In genomic region chr12:7959278-7960063, GRCh38 we compare ENCODE assay signal across 2 cellular contexts.
TF ChIP-seq lines count a peak whose summit lies in the region.

No MANE protein-coding gene starts in this region.

TF ChIP-seq in HCT116, 20 proteins besides CTCF, POLR2A, EP300 and RAD21:
- TF ChIP-seq, protein P1, sequence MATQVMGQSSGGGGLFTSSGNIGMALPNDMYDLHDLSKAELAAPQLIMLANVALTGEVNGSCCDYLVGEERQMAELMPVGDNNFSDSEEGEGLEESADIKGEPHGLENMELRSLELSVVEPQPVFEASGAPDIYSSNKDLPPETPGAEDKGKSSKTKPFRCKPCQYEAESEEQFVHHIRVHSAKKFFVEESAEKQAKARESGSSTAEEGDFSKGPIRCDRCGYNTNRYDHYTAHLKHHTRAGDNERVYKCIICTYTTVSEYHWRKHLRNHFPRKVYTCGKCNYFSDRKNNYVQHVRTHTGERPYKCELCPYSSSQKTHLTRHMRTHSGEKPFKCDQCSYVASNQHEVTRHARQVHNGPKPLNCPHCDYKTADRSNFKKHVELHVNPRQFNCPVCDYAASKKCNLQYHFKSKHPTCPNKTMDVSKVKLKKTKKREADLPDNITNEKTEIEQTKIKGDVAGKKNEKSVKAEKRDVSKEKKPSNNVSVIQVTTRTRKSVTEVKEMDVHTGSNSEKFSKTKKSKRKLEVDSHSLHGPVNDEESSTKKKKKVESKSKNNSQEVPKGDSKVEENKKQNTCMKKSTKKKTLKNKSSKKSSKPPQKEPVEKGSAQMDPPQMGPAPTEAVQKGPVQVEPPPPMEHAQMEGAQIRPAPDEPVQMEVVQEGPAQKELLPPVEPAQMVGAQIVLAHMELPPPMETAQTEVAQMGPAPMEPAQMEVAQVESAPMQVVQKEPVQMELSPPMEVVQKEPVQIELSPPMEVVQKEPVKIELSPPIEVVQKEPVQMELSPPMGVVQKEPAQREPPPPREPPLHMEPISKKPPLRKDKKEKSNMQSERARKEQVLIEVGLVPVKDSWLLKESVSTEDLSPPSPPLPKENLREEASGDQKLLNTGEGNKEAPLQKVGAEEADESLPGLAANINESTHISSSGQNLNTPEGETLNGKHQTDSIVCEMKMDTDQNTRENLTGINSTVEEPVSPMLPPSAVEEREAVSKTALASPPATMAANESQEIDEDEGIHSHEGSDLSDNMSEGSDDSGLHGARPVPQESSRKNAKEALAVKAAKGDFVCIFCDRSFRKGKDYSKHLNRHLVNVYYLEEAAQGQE (IDR thresholded peaks at IDR 0.05; ENCODE audit: low read depth): no peak
- no peak for TF ChIP-seq EZH2phosphoT487 (IDR thresholded peaks at IDR 0.05; ENCODE audit: borderline replicate concordance)
- TF ChIP-seq ZNF274 (IDR thresholded peaks at IDR 0.05; ENCODE audit: low read depth, low read length): no peak
- no peak for TF ChIP-seq FOSL1 (IDR thresholded peaks at IDR 0.05; ENCODE audit: low read depth)
- TF ChIP-seq JUND (IDR thresholded peaks at IDR 0.05): no peak

TF ChIP-seq in K562, 482 proteins besides CTCF, POLR2A, EP300 and RAD21:
- TF ChIP-seq MCM3 (IDR thresholded peaks at IDR 0.05) (no peak), CBX5 (IDR thresholded peaks at IDR 0.05; ENCODE audit: borderline replicate concordance, low read depth) (no peak), PTRF (tag; IDR thresholded peaks at IDR 0.05) (no peak), GABPA (tag; conservative IDR thresholded peaks at IDR 0.05; ENCODE audit: low read depth) (no peak), NFRKB (IDR thresholded peaks at IDR 0.05; ENCODE audit: low read depth) (0 out of 2 replicates have a peak, but pooled peaks have one; percentile 16), NCOA6 (IDR thresholded peaks at IDR 0.05) (no peak), CEBPB (tag; IDR thresholded peaks at IDR 0.05) (peak; percentile 32; the same call in 1 of the 2 replicates), U2AF2 (optimal IDR thresholded peaks at IDR 0.05; ENCODE audit: low read depth, low read length) (no peak), ZEB2 (IDR thresholded peaks at IDR 0.05) (no peak), SMARCE1 (IDR thresholded peaks at IDR 0.05) (0 out of 2 replicates have a peak, but pooled peaks have one; percentile 9), PHF8 (IDR thresholded peaks at IDR 0.05; ENCODE audit: borderline replicate concordance, low read length) (0 out of 2 replicates have a peak, but pooled peaks have one; percentile 6), CCNT2 (IDR thresholded peaks at IDR 0.05; ENCODE audit: borderline replicate concordance, extremely low read depth, insufficient read length, low read depth, low read length) (no peak), ZKSCAN8 (CRISPR knock-in tag; IDR thresholded peaks at IDR 0.05) (no peak), ZNF140 (CRISPR knock-in tag; IDR thresholded peaks at IDR 0.05) (no peak), ZNF766 (CRISPR knock-in tag; conservative IDR thresholded peaks at IDR 0.05) (no peak), ZNF197 (CRISPR knock-in tag; IDR thresholded peaks at IDR 0.05; ENCODE audit: low read depth) (no peak), MITF (IDR thresholded peaks at IDR 0.05) (no peak)
- TF ChIP-seq, protein P2, sequence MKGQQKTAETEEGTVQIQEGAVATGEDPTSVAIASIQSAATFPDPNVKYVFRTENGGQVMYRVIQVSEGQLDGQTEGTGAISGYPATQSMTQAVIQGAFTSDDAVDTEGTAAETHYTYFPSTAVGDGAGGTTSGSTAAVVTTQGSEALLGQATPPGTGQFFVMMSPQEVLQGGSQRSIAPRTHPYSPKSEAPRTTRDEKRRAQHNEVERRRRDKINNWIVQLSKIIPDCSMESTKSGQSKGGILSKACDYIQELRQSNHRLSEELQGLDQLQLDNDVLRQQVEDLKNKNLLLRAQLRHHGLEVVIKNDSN (CRISPR knock-in tag; IDR thresholded peaks at IDR 0.05): no peak
- TF ChIP-seq, protein P3, sequence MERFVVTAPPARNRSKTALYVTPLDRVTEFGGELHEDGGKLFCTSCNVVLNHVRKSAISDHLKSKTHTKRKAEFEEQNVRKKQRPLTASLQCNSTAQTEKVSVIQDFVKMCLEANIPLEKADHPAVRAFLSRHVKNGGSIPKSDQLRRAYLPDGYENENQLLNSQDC (CRISPR knock-in tag; IDR thresholded peaks at IDR 0.05): no peak
